ENCODE assay signal across 6 cellular contexts in genomic region chr12:93097417-93097816, GRCh38.
"Had no signal": no experiment of that assay in that cellular context is flagged by ENCODE, and none has a peak within 500 bp of the region (broad histone marks: within the 10 kb centered on the region; RNA-seq: fewer than 3 reads in every experiment).

No MANE protein-coding gene starts in this region.

- H3K4me3 Mint-ChIP-seq: H9 had no signal

- H3K27ac ChIP-seq: GM23248, KMS-11 had no signal

- H2AFZ ChIP-seq: GM23248 had no signal

- H3K4me3 ChIP-seq: GM23248 had no signal

- FAIRE-seq: H1, H54, HTR-8/SVneo had no signal

- H3K9me3 Mint-ChIP-seq: H9 had no signal

- H3K4me1 Mint-ChIP-seq: H9 had no signal

- H3K27ac Mint-ChIP-seq: H9 had no signal

- H3K9ac ChIP-seq: GM23248, KMS-11 had no signal

- H3K4me2 ChIP-seq: KMS-11 had no signal
